Comparison of ENCODE assay signal across 27 cellular contexts in the genomic region with DNA sequence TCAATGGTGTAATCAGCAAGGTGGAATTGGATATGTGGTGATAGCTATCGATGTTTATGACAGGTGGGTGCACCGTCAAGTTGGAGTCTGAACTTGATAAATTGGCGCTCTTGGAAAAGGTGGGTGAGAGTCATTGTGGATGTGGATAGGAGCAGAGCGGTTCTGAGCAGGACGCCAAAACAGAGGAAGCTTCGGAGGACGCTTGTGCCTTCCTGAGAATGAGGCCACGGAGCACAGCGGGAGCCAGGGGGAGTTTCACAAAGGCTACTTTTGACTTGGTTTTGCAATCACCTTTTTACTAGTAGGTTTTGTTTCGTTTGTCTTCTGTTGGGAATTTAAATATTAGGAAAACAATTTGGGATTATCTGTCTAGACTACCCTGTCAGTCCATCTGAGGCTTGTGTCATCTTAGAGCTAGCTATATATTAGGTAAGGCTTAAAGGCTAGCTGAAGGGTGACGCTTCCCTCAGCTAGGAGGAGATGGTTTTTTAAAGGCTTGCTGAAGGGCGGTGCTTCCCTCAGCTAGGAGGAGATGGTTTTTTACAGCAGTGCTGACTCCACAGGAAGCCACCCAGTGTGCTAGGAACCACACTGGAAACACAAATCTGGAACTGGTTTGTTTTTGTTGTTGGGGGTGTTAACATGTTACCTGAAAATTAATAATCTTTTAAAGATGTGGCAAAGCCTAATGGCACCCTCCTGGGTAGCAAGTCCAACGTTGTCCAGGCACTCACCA.
"Had no signal": no experiment of that assay in that cellular context is flagged by ENCODE, and none has a peak within 500 bp of the region (broad histone marks: within the 10 kb centered on the region; RNA-seq: fewer than 3 reads in every experiment).

No MANE protein-coding gene starts in this region.

- ATAC-seq: activated CD8-positive, alpha-beta T cell treated with anti-CD3 and anti-CD28 coated beads, Interleukin-2, amount 10 ng/mL, durations not matched to agents 7 days and 5 days; activated T-cell treated with anti-CD3 and anti-CD28 coated beads, Interleukin-2, amount 50 U/mL, for 4 hours; left lung; natural killer cell had no signal

- H3K4me1 Mint-ChIP-seq: activated naive CD8-positive, alpha-beta T cell treated with anti-CD3 and anti-CD28 coated beads, Interleukin-2, amount 10 ng/mL, durations not matched to agents 7 days and 5 days; immature natural killer cell; natural killer cell had no signal

- H3K27me3 ChIP-seq: hepatocyte, vagina had no signal

- H3K4me2 ChIP-seq: hepatocyte had no signal

- H3K79me2 ChIP-seq: hepatocyte had no signal

- H3K4me3 ChIP-seq: hepatocyte, left lung, spleen, thoracic aorta, vagina had no signal

- H2AFZ ChIP-seq: hepatocyte had no signal

- H3K9me3 ChIP-seq: left lung, spleen, thoracic aorta, vagina had no signal

- H3K27ac ChIP-seq: hepatocyte, left lung, spleen, thoracic aorta, vagina, WERI-Rb-1 had no signal

- H3K9me3 Mint-ChIP-seq: activated naive CD8-positive, alpha-beta T cell treated with anti-CD3 and anti-CD28 coated beads, Interleukin-2, amount 10 ng/mL, durations not matched to agents 7 days and 5 days; activated T-cell treated with anti-CD3 and anti-CD28 coated beads, Interleukin-2, amount 50 U/mL, for 4 hours; immature natural killer cell; natural killer cell; T-helper 2 cell treated with Interferon-gamma antibody and Interleukin-4, amounts not matched to agents 5 μg/mL and 100 μg/mL, for 36 hours had no signal

- H3K27ac Mint-ChIP-seq: activated CD8-positive, alpha-beta T cell treated with anti-CD3 and anti-CD28 coated beads, Interleukin-2, amount 10 ng/mL, durations not matched to agents 7 days and 5 days; activated naive CD4-positive, alpha-beta T cell treated with anti-CD3 and anti-CD28 coated beads for 36 hours; activated naive CD8-positive, alpha-beta T cell treated with anti-CD3 and anti-CD28 coated beads, Interleukin-2, amount 10 ng/mL, durations not matched to agents 7 days and 5 days; immature natural killer cell; natural killer cell; progenitor cell of endocrine pancreas; T-helper 2 cell treated with Interferon-gamma antibody and Interleukin-4, amounts not matched to agents 5 μg/mL and 100 μg/mL, for 36 hours; type B pancreatic cell had no signal

- H3K36me3 Mint-ChIP-seq: activated naive CD8-positive, alpha-beta T cell treated with anti-CD3 and anti-CD28 coated beads, Interleukin-2, amount 10 ng/mL, durations not matched to agents 7 days and 5 days; immature natural killer cell; natural killer cell; type B pancreatic cell had no signal

- H3K36me3 ChIP-seq: left lung, spleen, thoracic aorta, vagina, WERI-Rb-1 had no signal

- H3K4me3 Mint-ChIP-seq: activated CD8-positive, alpha-beta T cell treated with anti-CD3 and anti-CD28 coated beads, Interleukin-2, amount 10 ng/mL, durations not matched to agents 7 days and 5 days; activated naive CD4-positive, alpha-beta T cell treated with anti-CD3 and anti-CD28 coated beads for 36 hours; activated naive CD8-positive, alpha-beta T cell treated with anti-CD3 and anti-CD28 coated beads, Interleukin-2, amount 10 ng/mL, durations not matched to agents 7 days and 5 days; activated T-cell treated with anti-CD3 and anti-CD28 coated beads, Interleukin-2, amount 50 U/mL, for 4 hours; immature natural killer cell; natural killer cell; T-helper 2 cell treated with Interferon-gamma antibody and Interleukin-4, amounts not matched to agents 5 μg/mL and 100 μg/mL, for 36 hours; type B pancreatic cell had no signal

- H3K4me1 ChIP-seq: left lung, spleen had no signal

- DNase-seq: activated CD4-positive, alpha-beta T cell treated with anti-CD3 and anti-CD28 coated beads for 1 hour; activated CD4-positive, alpha-beta T cell treated with anti-CD3 and anti-CD28 coated beads, Interleukin-2, amount 50 U/mL, for 1 hour; activated CD8-positive, alpha-beta T cell treated with anti-CD3 and anti-CD28 coated beads, Interleukin-2, amount 10 ng/mL, durations not matched to agents 7 days and 5 days; activated naive CD4-positive, alpha-beta T cell treated with anti-CD3 and anti-CD28 coated beads for 36 hours; activated naive CD8-positive, alpha-beta T cell treated with anti-CD3 and anti-CD28 coated beads, Interleukin-2, amount 10 ng/mL, durations not matched to agents 7 days and 5 days; activated T-cell treated with anti-CD3 and anti-CD28 coated beads, Interleukin-2, amount 50 U/mL, for 4 hours; amygdala; cortex of kidney; effector CD4-positive, alpha-beta T cell; erythroblast; glutamatergic neuron; immature natural killer cell; kidney glomerular epithelial cell; left lung; mammary epithelial cell; midbrain; natural killer cell; spleen; stimulated activated CD4-positive, alpha-beta T cell treated with anti-CD3 and anti-CD28 coated beads, Interleukin-4, amount 100 ng/mL, for 1 hour; stimulated activated naive CD4-positive, alpha-beta T cell; WERI-Rb-1 had no signal
